Comparison of ENCODE assay signal across 1 cellular context in the genomic region with DNA sequence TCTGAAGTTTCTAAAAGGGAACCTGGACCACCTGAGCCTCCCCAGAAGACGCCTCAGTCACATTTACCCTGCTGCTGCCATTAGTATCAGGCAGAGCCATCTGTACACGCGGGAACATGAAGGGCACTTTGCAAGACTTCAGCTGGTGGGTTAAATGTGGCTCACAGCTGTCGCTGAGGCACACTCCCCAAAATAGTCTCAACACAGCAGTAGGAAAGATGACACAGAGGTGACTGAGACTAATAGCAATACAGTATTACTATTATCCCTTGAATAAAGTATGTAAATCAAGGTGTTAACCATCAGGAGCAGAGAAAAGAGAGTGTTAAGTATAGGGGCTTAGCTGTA.
TF ChIP-seq lines count a peak whose summit lies in the region.

No MANE protein-coding gene starts in this region.

TF ChIP-seq in GM12878, 131 proteins besides CTCF, POLR2A, EP300 and RAD21:
- TF ChIP-seq, protein P1, sequence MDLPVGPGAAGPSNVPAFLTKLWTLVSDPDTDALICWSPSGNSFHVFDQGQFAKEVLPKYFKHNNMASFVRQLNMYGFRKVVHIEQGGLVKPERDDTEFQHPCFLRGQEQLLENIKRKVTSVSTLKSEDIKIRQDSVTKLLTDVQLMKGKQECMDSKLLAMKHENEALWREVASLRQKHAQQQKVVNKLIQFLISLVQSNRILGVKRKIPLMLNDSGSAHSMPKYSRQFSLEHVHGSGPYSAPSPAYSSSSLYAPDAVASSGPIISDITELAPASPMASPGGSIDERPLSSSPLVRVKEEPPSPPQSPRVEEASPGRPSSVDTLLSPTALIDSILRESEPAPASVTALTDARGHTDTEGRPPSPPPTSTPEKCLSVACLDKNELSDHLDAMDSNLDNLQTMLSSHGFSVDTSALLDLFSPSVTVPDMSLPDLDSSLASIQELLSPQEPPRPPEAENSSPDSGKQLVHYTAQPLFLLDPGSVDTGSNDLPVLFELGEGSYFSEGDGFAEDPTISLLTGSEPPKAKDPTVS (IDR thresholded peaks at IDR 0.05; ENCODE audit: low read depth, low read length) = no peak
- TF ChIP-seq TCF3 (IDR thresholded peaks at IDR 0.05; ENCODE audit: borderline replicate concordance, insufficient read depth, low read depth, low read length) = 0 out of 2 replicates have a peak, but pooled peaks have one; percentile 31
